In genomic region chr5:180602481-180603075, GRCh38 we compare ENCODE assay signal across 32 cellular contexts. TPM values are rescaled to one million over a fixed set of nuclear protein-coding genes. Genes with fewer than 3 reads are reported as not detected.
DNase-seq lines count a peak whose midpoint lies in the region; TF ChIP-seq lines count a peak whose summit lies in the region.
"Had no signal": no experiment of that assay in that cellular context is flagged by ENCODE, and none has a peak within 500 bp of the region (broad histone marks: within the 10 kb centered on the region; RNA-seq: fewer than 3 reads in every experiment).

No MANE protein-coding gene starts in this region.

- H2BK5ac ChIP-seq in H9 (ENCODE audit: insufficient read length, low read length): no peak overlapping the region

- H2AK5ac ChIP-seq in H9 (ENCODE audit: insufficient read length, low read length): no peak overlapping the region

- no peak overlapping the region for H3K4me3 ChIP-seq in thyroid gland (replicated peaks in 1 of 3)

- no peak overlapping the region for H3K9ac ChIP-seq in H9 (ENCODE audit: extremely low read depth, insufficient read length, low read length)

- no peak overlapping the region for H3K23ac ChIP-seq in H9 (ENCODE audit: insufficient read length, low read depth, low read length)

- H3K36me3 Mint-ChIP-seq in H9 (ENCODE audit: insufficient read depth in 1 of 3, low read depth in 3 of 3): no peaks in the 10 kb centered on the region
- H3K36me3 Mint-ChIP-seq: activated naive CD4-positive, alpha-beta T cell treated with anti-CD3 and anti-CD28 coated beads, Interleukin-2, amount 10 ng/mL, durations not matched to agents 7 days and 5 days; mesothelial cell of epicardium; naive B cell; stimulated activated memory B cell treated with anti-CD40 and anti-IgM and Interleukin-4, amounts not matched to agents 10 μg/mL and 1 μg/mL and 100 μg/mL, for 72 hours; type B pancreatic cell had no signal

- no peak overlapping the region for H2BK120ac ChIP-seq in H9 (ENCODE audit: low read depth, low read length, poor library complexity, severe bottlenecking)

- H2AFZ ChIP-seq in H9 (ENCODE audit: low read length): no peak overlapping the region

- H3K36me3 ChIP-seq in thyroid gland: no peaks in the 10 kb centered on the region
- H3K36me3 ChIP-seq: brain microvascular endothelial cell had no signal

- no peak overlapping the region for H4K8ac ChIP-seq in H9 (replicated peaks; ENCODE audit: insufficient read length, low read depth, low read length)

- TF ChIP-seq POLR2A in thyroid gland (IDR thresholded peaks at IDR 0.05): no peak

- no peak overlapping the region for H2BK15ac ChIP-seq in H9 (ENCODE audit: low read depth, low read length)

- no peak overlapping the region for H3K4me2 ChIP-seq in H9 (ENCODE audit: insufficient read depth, insufficient read length, low read length)

- H3K4me1 ChIP-seq in H9 (ENCODE audit: insufficient read depth, low read length) (no peaks in the 10 kb centered on the region), thyroid gland (peaks cover 2 to 12% of the 10 kb centered on the region in 2 donors)

- peaks cover 7% of the 10 kb centered on the region; the same call in 1 of the 2 replicates for H3K27me3 Mint-ChIP-seq in H9 (ENCODE audit: low read depth)
- H3K27me3 Mint-ChIP-seq: activated CD4-positive, alpha-beta T cell treated with anti-CD3 and anti-CD28 coated beads for 36 hours; activated CD8-positive, alpha-beta T cell treated with anti-CD3 and anti-CD28 coated beads for 36 hours; type B pancreatic cell had no signal

- H2BK20ac ChIP-seq in H9 (ENCODE audit: low read depth, low read length, poor library complexity, severe bottlenecking): no peak overlapping the region

- H4K20me1 ChIP-seq in H9 (ENCODE audit: control insufficient read depth, insufficient read depth, insufficient read length): no peaks in the 10 kb centered on the region

- no peak overlapping the region for H3K4ac ChIP-seq in H9 (ENCODE audit: low read depth, low read length)

- H3K9me3 ChIP-seq in H9 (ENCODE audit: control insufficient read depth, low read depth, low read length) (no peaks in the 10 kb centered on the region), thyroid gland (no peaks in the 10 kb centered on the region)

- H3K56ac ChIP-seq in H9 (ENCODE audit: insufficient read length, low read depth, low read length): no peak overlapping the region

- H3K4me3 Mint-ChIP-seq in H9: no peak overlapping the region; a peak in 1 of 5 replicates
- H3K4me3 Mint-ChIP-seq: activated CD4-positive, alpha-beta T cell treated with anti-CD3 and anti-CD28 coated beads for 36 hours; activated CD8-positive, alpha-beta T cell treated with anti-CD3 and anti-CD28 coated beads for 36 hours; activated naive CD4-positive, alpha-beta T cell treated with anti-CD3 and anti-CD28 coated beads, Interleukin-2, amount 10 ng/mL, durations not matched to agents 7 days and 5 days; activated T-helper 1 cell treated with anti-CD3 and anti-CD28 coated beads, Interleukin-12 subunit alpha, Interleukin-12 subunit beta, Interleukin-2, Interleukin-4 antibody, amounts not matched to agents 30 ng/mL and 10 ng/mL and 1 ng/mL, durations not matched to agents 14 hours and 24 hours and 36 hours; mesothelial cell of epicardium; naive B cell; stimulated activated memory B cell treated with anti-CD40 and anti-IgM and Interleukin-4, amounts not matched to agents 10 μg/mL and 1 μg/mL and 100 μg/mL, for 72 hours; type B pancreatic cell had no signal

- H3K14ac ChIP-seq in H9 (ENCODE audit: insufficient read depth, low read length): no peak overlapping the region

- no peak overlapping the region for H2BK12ac ChIP-seq in H9 (ENCODE audit: insufficient read length, low read depth, low read length)

- H3K79me2 ChIP-seq in H9 (ENCODE audit: insufficient read depth, low read length): no peaks in the 10 kb centered on the region

- H3K4me1 Mint-ChIP-seq in H9: peaks cover 0 to 6% of the 10 kb centered on the region in 2 experiments; a peak in 3 of 4 replicates
- H3K4me1 Mint-ChIP-seq: activated CD4-positive, alpha-beta T cell treated with anti-CD3 and anti-CD28 coated beads for 36 hours; activated naive CD4-positive, alpha-beta T cell treated with anti-CD3 and anti-CD28 coated beads, Interleukin-2, amount 10 ng/mL, durations not matched to agents 7 days and 5 days had no signal

- TF ChIP-seq CTCF in H9 (conservative IDR thresholded peaks at IDR 0.05): no peak
- no peak for TF ChIP-seq CTCF in thyroid gland (IDR thresholded peaks at IDR 0.05)

- H3K27ac ChIP-seq in H9 (ENCODE audit: insufficient read length, low read depth, low read length) (no peak overlapping the region), thyroid gland (no peak overlapping the region)
- H3K27ac ChIP-seq: brain microvascular endothelial cell had no signal

- H4K5ac ChIP-seq in H9 (ENCODE audit: insufficient read length, low read depth, low read length): no peak overlapping the region

- H3K27ac Mint-ChIP-seq in H9: no peak overlapping the region
- H3K27ac Mint-ChIP-seq: activated CD4-positive, alpha-beta T cell treated with anti-CD3 and anti-CD28 coated beads for 36 hours; activated CD8-positive, alpha-beta T cell treated with anti-CD3 and anti-CD28 coated beads for 36 hours; activated naive CD4-positive, alpha-beta T cell treated with anti-CD3 and anti-CD28 coated beads, Interleukin-2, amount 10 ng/mL, durations not matched to agents 7 days and 5 days; activated T-helper 1 cell treated with anti-CD3 and anti-CD28 coated beads, Interleukin-12 subunit alpha, Interleukin-12 subunit beta, Interleukin-2, Interleukin-4 antibody, amounts not matched to agents 30 ng/mL and 10 ng/mL and 1 ng/mL, durations not matched to agents 14 hours and 24 hours and 36 hours; mesothelial cell of epicardium; naive B cell; stimulated activated memory B cell treated with anti-CD40 and anti-IgM and Interleukin-4, amounts not matched to agents 10 μg/mL and 1 μg/mL and 100 μg/mL, for 72 hours; type B pancreatic cell had no signal

- no peak overlapping the region for H3T11ph ChIP-seq in H9 (ENCODE audit: low read length)

- intact Hi-C loops in thyroid gland (cut with DNase I): no loop called here

- no peaks in the 10 kb centered on the region for H3K79me1 ChIP-seq in H9 (ENCODE audit: insufficient read depth, low read depth, low read length, poor library complexity, severe bottlenecking)

- H3K23me2 ChIP-seq in H9 (ENCODE audit: insufficient read length, low read depth, low read length, poor library complexity, severe bottlenecking): no peaks in the 10 kb centered on the region

- DNase-seq in activated effector memory CD4-positive, alpha-beta T cell treated with anti-CD3 and anti-CD28 coated beads, Interleukin-2, amount 50 U/mL, for 16 hours: peak; percentile 54
- DNase-seq in activated effector memory CD4-positive, alpha-beta T cell treated with Interleukin-2 at 50 U/mL for 16 hours: no peak
- DNase-seq in H9 (peak; percentile 29), left kidney (ENCODE audit: low read depth, low spot score) (peak; percentile 69), thyroid gland (peak; percentile 2 to 12), NCI-H1092 treated with DMSO at 0.1 percent for 48 hours (lab: John Stamatoyannopoulos, UW) (no peak), SKM-1 (lab: John Stamatoyannopoulos, UW; ENCODE audit: unreplicated experiment) (no peak), RPMI8226 (no peak)
- DNase-seq: activated CD4-positive, alpha-beta T cell treated with anti-CD3 and anti-CD28 coated beads for 36 hours; activated CD8-positive, alpha-beta memory T cell treated with anti-CD3 and anti-CD28 coated beads, Interleukin-2, amount 50 U/mL, for 48 hours; activated CD8-positive, alpha-beta T cell treated with anti-CD3 and anti-CD28 coated beads for 36 hours; amygdala; brain microvascular endothelial cell; DMS79 treated with DMSO at 0.1 percent for 48 hours; GDM1; naive B cell; NCI-H1048; NCI-H1930; NCI-H524 treated with DMSO at 0.1 percent for 48 hours; occipital lobe had no signal

- H4K91ac ChIP-seq in H9 (ENCODE audit: insufficient read length, low read depth, low read length): no peak overlapping the region

- H3K27me3 ChIP-seq in H9 (ENCODE audit: insufficient read depth, low read length) (no peaks in the 10 kb centered on the region), thyroid gland (no peaks in the 10 kb centered on the region)
- H3K27me3 ChIP-seq: brain microvascular endothelial cell had no signal

- H3K9me3 Mint-ChIP-seq in H9: no peaks in the 10 kb centered on the region; a peak in 1 of 5 replicates
- H3K9me3 Mint-ChIP-seq: activated CD8-positive, alpha-beta T cell treated with anti-CD3 and anti-CD28 coated beads for 36 hours; activated naive CD4-positive, alpha-beta T cell treated with anti-CD3 and anti-CD28 coated beads, Interleukin-2, amount 10 ng/mL, durations not matched to agents 7 days and 5 days; activated T-helper 1 cell treated with anti-CD3 and anti-CD28 coated beads, Interleukin-12 subunit alpha, Interleukin-12 subunit beta, Interleukin-2, Interleukin-4 antibody, amounts not matched to agents 30 ng/mL and 10 ng/mL and 1 ng/mL, durations not matched to agents 14 hours and 24 hours and 36 hours; mesothelial cell of epicardium; naive B cell; stimulated activated memory B cell treated with anti-CD40 and anti-IgM and Interleukin-4, amounts not matched to agents 10 μg/mL and 1 μg/mL and 100 μg/mL, for 72 hours; type B pancreatic cell had no signal

- peak overlapping the region; percentile 11 for H3K18ac ChIP-seq in H9 (ENCODE audit: insufficient read length, low read depth, low read length)

- no CpG with 5 or more reads among the region's 15 CpGs for WGBS in H9 (ENCODE audit: extremely low coverage, insufficient read length, low lambda C conversion rate)
- 80 to 87% methylated on average over 9 to 14 of the region's 15 CpGs for WGBS in thyroid gland, 2 donors

RNA-seq across cellular contexts. Expression of gene SCGB3A1, which starts 11.3 kb away (rescaled TPM):
- total RNA-seq in H9 (2021) (not detected in 2 replicates), thyroid gland (1 to 10 TPM in 3 of 4 donors, not detected in 1; 1.0 to 8.1 (median 3.5) TPM)
- total RNA-seq: activated CD4-positive, alpha-beta T cell treated with anti-CD3 and anti-CD28 coated beads for 36 hours; activated CD8-positive, alpha-beta T cell treated with anti-CD3 and anti-CD28 coated beads for 36 hours; activated T-helper 1 cell treated with anti-CD3 and anti-CD28 coated beads, Interleukin-12 subunit alpha, Interleukin-12 subunit beta, Interleukin-2, Interleukin-4 antibody, amounts not matched to agents 30 ng/mL and 10 ng/mL and 1 ng/mL, durations not matched to agents 14 hours and 24 hours and 36 hours; cerebellum; H1; HT1080; liver; occipital lobe; pulmonary artery endothelial cell; subcutaneous adipose tissue; T-helper 2 cell treated with Interferon-gamma antibody and Interleukin-4, amounts not matched to agents 100 ng/mL and 5 ng/mL, for 36 hours had no signal

RNA-seq across cellular contexts. Expression of gene FLT4, which starts 46.8 kb away (rescaled TPM):
- total RNA-seq in H9 (2021) (6.1 and 6.3 TPM in 2 replicates), thyroid gland (10 to 100 TPM; 52.8 to 90.9 (median 66.8) TPM)

Comparison
In these comparisons a context has a peak if more than half of its experiments do, and no peak if none do; other contexts are left out.
1. DNase-seq: peak in activated effector memory CD4-positive, alpha-beta T cell treated with anti-CD3 and anti-CD28 coated beads, Interleukin-2, amount 50 U/mL, for 16 hours (single experiment), H9 (single experiment), left kidney (single experiment) and thyroid gland (2 of 2); none in activated effector memory CD4-positive, alpha-beta T cell treated with Interleukin-2 at 50 U/mL for 16 hours (single experiment), NCI-H1092 treated with DMSO at 0.1 percent for 48 hours (single experiment), SKM-1 (single experiment) and RPMI8226 (single experiment).